31 cellular contexts compared by ENCODE assay signal in genomic region chr15:26724381-26724780, GRCh38. TPM values are rescaled to one million over a fixed set of nuclear protein-coding genes. Genes with fewer than 3 reads are reported as not detected.
"Had no signal": no experiment of that assay in that cellular context is flagged by ENCODE, and none has a peak within 500 bp of the region (broad histone marks: within the 10 kb centered on the region; RNA-seq: fewer than 3 reads in every experiment).

No MANE protein-coding gene starts in this region.

- H3K36me3 ChIP-seq: MG63, SJCRH30 had no signal

- H3K9me3 ChIP-seq: MG63, SJCRH30 had no signal

- H3K4me1 ChIP-seq: SJCRH30 had no signal

- H3K27me3 ChIP-seq: MG63, SJCRH30 had no signal

- H3K4me3 ChIP-seq: MG63, PC-9, SJCRH30, SK-N-MC had no signal

- DNase-seq: Kasumi-1, MG63, NCI-H1048, NCI-H1092 treated with DMSO at 0.1 percent for 48 hours, NCI-H1105 treated with DMSO at 0.1 percent for 48 hours, NCI-H1417, NCI-H1436, NCI-H146, NCI-H1694, NCI-H187, NCI-H1930, NCI-H2029 treated with DMSO at 0.1 percent for 48 hours, NCI-H2081 treated with DMSO at 0.1 percent for 48 hours, NCI-H2107, NCI-H2171, NCI-H226, NCI-H446 treated with DMSO at 0.1 percent for 48 hours, NCI-H510A, NCI-H524, NCI-H526, NCI-H748 treated with DMSO at 0.1 percent for 48 hours, NCI-H82, PC-9, SHP77, SIG-M5, SJCRH30, SW 1271, T-cell had no signal

- H3K27ac ChIP-seq: PC-9, RWPE1, SJCRH30, SK-N-MC had no signal

RNA-seq across cellular contexts. Expression of gene GABRB3, which starts 48.5 kb away (rescaled TPM):
- total RNA-seq: M059J had no signal
